ENCODE assay signal across 13 cellular contexts in the genomic region with DNA sequence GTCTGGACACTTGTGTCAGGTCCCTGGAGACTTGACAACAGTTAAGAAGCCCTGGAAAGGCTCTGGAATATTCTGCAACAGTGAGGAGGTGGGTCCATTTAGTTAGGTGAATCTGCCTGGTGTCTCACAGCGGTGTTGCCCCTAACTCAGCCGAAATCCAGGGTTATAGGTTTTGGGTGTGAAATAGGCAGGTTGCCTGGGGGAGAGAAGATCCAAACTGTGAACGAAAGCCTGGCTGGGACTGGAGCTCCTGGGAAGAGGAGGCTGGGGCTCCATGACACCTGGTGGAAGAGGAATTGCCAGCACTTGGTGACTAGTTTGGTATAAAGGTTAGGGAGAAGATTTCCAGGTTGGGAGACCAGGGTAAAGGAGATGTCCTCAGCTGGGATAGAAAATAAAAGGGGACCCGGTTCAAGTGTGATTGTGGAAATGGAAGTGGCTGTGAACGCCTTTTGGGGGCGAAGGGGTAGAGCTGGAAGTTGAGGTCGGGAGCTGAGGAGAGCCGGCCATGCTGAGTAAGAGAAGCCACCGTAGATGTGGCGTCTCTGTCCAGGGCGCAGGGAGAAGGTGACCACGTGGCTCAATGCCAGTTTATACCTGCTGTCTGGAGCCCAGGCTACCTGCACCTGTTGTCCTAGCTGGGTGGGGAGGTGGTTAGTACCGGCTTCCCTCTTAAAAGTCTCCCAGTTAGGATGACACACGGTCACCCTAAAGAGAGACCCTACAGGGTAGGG.
"Had no signal": no experiment of that assay in that cellular context is flagged by ENCODE, and none has a peak within 500 bp of the region (broad histone marks: within the 10 kb centered on the region; RNA-seq: fewer than 3 reads in every experiment).

No MANE protein-coding gene starts in this region.

- H3K27me3 ChIP-seq: testis had no signal

- H3K36me3 ChIP-seq: lower lobe of right lung, prostate gland, SJSA1 had no signal

- DNase-seq: activated CD4-positive, alpha-beta T cell treated with anti-CD3 and anti-CD28 coated beads, Interleukin-2, amount 10 ng/mL, durations not matched to agents 7 days and 5 days; activated gamma-delta T cell; activated naive CD8-positive, alpha-beta T cell treated with anti-CD3 and anti-CD28 coated beads for 36 hours; activated T-cell treated with anti-CD3 and anti-CD28 coated beads, Interleukin-2, amount 50 U/mL, for 1 hour; amygdala; left colon; lower lobe of right lung; right cardiac atrium; stimulated activated naive CD8-positive, alpha-beta T cell treated with anti-CD3 and anti-CD28 coated beads, Interleukin-15, amount 100 ng/mL, for 72 hours; testis had no signal

- H3K9me3 Mint-ChIP-seq: activated CD4-positive, alpha-beta T cell treated with anti-CD3 and anti-CD28 coated beads, Interleukin-2, amount 10 ng/mL, durations not matched to agents 7 days and 5 days; activated naive CD8-positive, alpha-beta T cell treated with anti-CD3 and anti-CD28 coated beads for 36 hours; stimulated activated naive CD8-positive, alpha-beta T cell treated with anti-CD3 and anti-CD28 coated beads, Interleukin-15, amount 100 ng/mL, for 72 hours had no signal

- H3K4me3 Mint-ChIP-seq: activated CD4-positive, alpha-beta T cell treated with anti-CD3 and anti-CD28 coated beads, Interleukin-2, amount 10 ng/mL, durations not matched to agents 7 days and 5 days; activated naive CD8-positive, alpha-beta T cell treated with anti-CD3 and anti-CD28 coated beads for 36 hours; stimulated activated naive CD8-positive, alpha-beta T cell treated with anti-CD3 and anti-CD28 coated beads, Interleukin-15, amount 100 ng/mL, for 72 hours had no signal

- H3K27ac Mint-ChIP-seq: activated CD4-positive, alpha-beta T cell treated with anti-CD3 and anti-CD28 coated beads, Interleukin-2, amount 10 ng/mL, durations not matched to agents 7 days and 5 days; activated naive CD8-positive, alpha-beta T cell treated with anti-CD3 and anti-CD28 coated beads for 36 hours; stimulated activated naive CD8-positive, alpha-beta T cell treated with anti-CD3 and anti-CD28 coated beads, Interleukin-15, amount 100 ng/mL, for 72 hours had no signal

- H3K27ac ChIP-seq: lower lobe of right lung, prostate gland, SJSA1, testis had no signal

- H3K36me3 Mint-ChIP-seq: activated naive CD8-positive, alpha-beta T cell treated with anti-CD3 and anti-CD28 coated beads for 36 hours; brain had no signal

- H3K9me3 ChIP-seq: lower lobe of right lung, prostate gland, SJSA1, testis had no signal

- H3K4me3 ChIP-seq: lower lobe of right lung, prostate gland, SJSA1, testis had no signal

- ATAC-seq: lower lobe of right lung; right cardiac atrium; stimulated activated naive CD8-positive, alpha-beta T cell treated with anti-CD3 and anti-CD28 coated beads, Interleukin-15, amount 100 ng/mL, for 72 hours had no signal
